ENCODE assay signal across 21 cellular contexts in genomic region chr5:177467436-177467835, GRCh38.
"Had no signal": no experiment of that assay in that cellular context is flagged by ENCODE, and none has a peak within 500 bp of the region (broad histone marks: within the 10 kb centered on the region; RNA-seq: fewer than 3 reads in every experiment).

No MANE protein-coding gene starts in this region.

- H3K27me3 Mint-ChIP-seq: naive thymus-derived CD4-positive, alpha-beta T cell; stimulated activated naive B cell treated with anti-CD40 and anti-IgM and Interleukin-4, amounts not matched to agents 10 μg/mL and 1 μg/mL and 100 μg/mL, for 72 hours; stimulated activated naive CD8-positive, alpha-beta T cell treated with anti-CD3 and anti-CD28 coated beads, Interleukin-15, Interleukin-2, amounts not matched to agents 100 ng/mL and 50 ng/mL, for 24 hours had no signal

- ATAC-seq: naive thymus-derived CD4-positive, alpha-beta T cell; pancreas; stimulated activated naive B cell treated with anti-CD40 and anti-IgM and Interleukin-4, amounts not matched to agents 10 μg/mL and 1 μg/mL and 100 μg/mL, for 72 hours; upper lobe of right lung had no signal

- H3K27ac Mint-ChIP-seq: nephron progenitor cell; stimulated activated naive CD8-positive, alpha-beta T cell treated with anti-CD3 and anti-CD28 coated beads, Interleukin-15, Interleukin-2, amounts not matched to agents 100 ng/mL and 50 ng/mL, for 24 hours had no signal

- H3K27me3 ChIP-seq: esophagus squamous epithelium, pancreas, right lobe of liver, tibial nerve, upper lobe of right lung, uterus had no signal

- H3K9me3 Mint-ChIP-seq: stimulated activated naive B cell treated with anti-CD40 and anti-IgM and Interleukin-4, amounts not matched to agents 10 μg/mL and 1 μg/mL and 100 μg/mL, for 72 hours; stimulated activated naive CD8-positive, alpha-beta T cell treated with anti-CD3 and anti-CD28 coated beads, Interleukin-15, Interleukin-2, amounts not matched to agents 100 ng/mL and 50 ng/mL, for 24 hours had no signal

- H3K27ac ChIP-seq: esophagus squamous epithelium, neutrophil, pancreas, right lobe of liver, thoracic aorta, tibial nerve, upper lobe of right lung, uterus had no signal

- H3K36me3 Mint-ChIP-seq: stimulated activated naive B cell treated with anti-CD40 and anti-IgM and Interleukin-4, amounts not matched to agents 10 μg/mL and 1 μg/mL and 100 μg/mL, for 72 hours had no signal

- H3K36me3 ChIP-seq: neutrophil, pancreas, right lobe of liver, uterus had no signal

- H3K4me3 ChIP-seq: esophagus squamous epithelium, pancreas, right lobe of liver, thoracic aorta, tibial nerve, upper lobe of right lung, uterus had no signal

- H3K9me3 ChIP-seq: esophagus squamous epithelium, neutrophil, pancreas, thoracic aorta, upper lobe of right lung, uterus had no signal

- H3K4me3 Mint-ChIP-seq: endodermal cell; naive thymus-derived CD4-positive, alpha-beta T cell; nephron progenitor cell; stimulated activated naive B cell treated with anti-CD40 and anti-IgM and Interleukin-4, amounts not matched to agents 10 μg/mL and 1 μg/mL and 100 μg/mL, for 72 hours; stimulated activated naive CD8-positive, alpha-beta T cell treated with anti-CD3 and anti-CD28 coated beads, Interleukin-15, Interleukin-2, amounts not matched to agents 100 ng/mL and 50 ng/mL, for 24 hours had no signal

- DNase-seq: effector CD8-positive, alpha-beta T cell; endodermal cell; erythroblast; esophagus squamous epithelium; foreskin melanocyte; head of caudate nucleus; midbrain; naive thymus-derived CD4-positive, alpha-beta T cell; nephron progenitor cell; right lobe of liver; small intestine; stimulated activated CD4-positive, alpha-beta T cell treated with anti-CD3 and anti-CD28 coated beads, Interleukin-15, amount 100 ng/mL, for 24 hours; stimulated activated CD4-positive, alpha-beta T cell treated with anti-CD3 and anti-CD28 coated beads, Interleukin-2, amount 100 ng/mL, for 48 hours; stimulated activated naive B cell treated with anti-CD40 and anti-IgM and Interleukin-4, amounts not matched to agents 10 μg/mL and 1 μg/mL and 100 μg/mL, for 72 hours; upper lobe of right lung; uterus had no signal
